Comparison of ENCODE assay signal across 1 cellular context in the genomic region with DNA sequence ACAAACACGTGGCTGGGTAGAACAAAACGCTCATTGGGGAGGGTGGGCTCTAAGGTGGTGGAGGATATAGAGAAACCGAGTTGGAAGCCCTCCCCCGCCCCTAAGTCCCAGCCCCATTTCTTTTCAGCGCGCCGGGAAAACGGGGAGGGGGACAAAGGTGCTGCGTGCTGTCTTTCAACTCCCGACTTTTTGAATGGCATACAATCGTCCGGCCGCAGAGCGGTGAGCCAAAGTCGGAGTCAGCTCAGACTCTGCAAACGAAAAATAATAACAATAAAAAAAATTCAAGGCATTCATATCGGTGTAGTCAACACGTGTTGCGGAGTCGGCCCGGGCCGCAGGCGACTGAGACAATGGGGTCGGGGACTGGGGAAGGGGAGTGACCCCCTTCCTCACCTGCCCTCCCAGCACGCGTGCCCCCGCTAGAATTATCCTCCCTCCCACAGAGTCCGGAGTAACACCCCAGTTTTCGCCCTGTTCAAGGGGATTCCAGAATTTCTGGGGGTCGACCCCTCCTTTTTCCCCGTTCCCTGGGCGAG.
A peak's percentile ranks its signal among the peaks of the same experiment; 100 is the strongest.
TF ChIP-seq lines count a peak whose summit lies in the region.

No MANE protein-coding gene starts in this region.

TF ChIP-seq in HepG2, 621 proteins besides CTCF, POLR2A, EP300 and RAD21 (continues in another document):
- TF ChIP-seq AGO1 (IDR thresholded peaks at IDR 0.05; ENCODE audit: low read depth, low read length, poor library complexity, severe bottlenecking) (no peak), EED (CRISPR knock-in tag; IDR thresholded peaks at IDR 0.05) (peak; percentile 53; the same call in 1 of the 2 replicates), ZNF781 (CRISPR knock-in tag; IDR thresholded peaks at IDR 0.05; ENCODE audit: borderline replicate concordance, not compliant biosample characterization) (peak; percentile 3), EZH2 (conservative IDR thresholded peaks at IDR 0.05; ENCODE audit: low read depth, low read length) (no peak), ZKSCAN5 (CRISPR knock-in tag; IDR thresholded peaks at IDR 0.05) (no peak), ZC3H4 (CRISPR knock-in tag; IDR thresholded peaks at IDR 0.05; ENCODE audit: borderline replicate concordance) (peak; percentile 68; the same call in 1 of the 2 replicates), HMGA1 (CRISPR knock-in tag; conservative IDR thresholded peaks at IDR 0.05) (no peak), IKZF4 (CRISPR knock-in tag; IDR thresholded peaks at IDR 0.05; ENCODE audit: borderline replicate concordance, low read depth, not compliant biosample characterization) (no peak), ZNF44 (CRISPR knock-in tag; IDR thresholded peaks at IDR 0.05) (no peak), ZFP90 (CRISPR knock-in tag; IDR thresholded peaks at IDR 0.05; ENCODE audit: borderline replicate concordance) (no peak), ZNF431 (CRISPR knock-in tag; IDR thresholded peaks at IDR 0.05; ENCODE audit: borderline replicate concordance, low read depth) (no peak; the same call in 1 of the 2 replicates), ZNF136 (CRISPR knock-in tag; IDR thresholded peaks at IDR 0.05; ENCODE audit: low read depth) (0 out of 2 replicates have a peak, but pooled peaks have one; percentile 16), ZNF224 (CRISPR knock-in tag; IDR thresholded peaks at IDR 0.05) (peak; percentile 75; the same call in 1 of the 2 replicates), REPIN1 (CRISPR knock-in tag; IDR thresholded peaks at IDR 0.05; ENCODE audit: borderline replicate concordance, low read depth) (no peak), ZNF350 (CRISPR knock-in tag; IDR thresholded peaks at IDR 0.05; ENCODE audit: borderline replicate concordance, low read depth) (no peak), ZNF263 (CRISPR knock-in tag; IDR thresholded peaks at IDR 0.05) (no peak), ELF4 (CRISPR knock-in tag; IDR thresholded peaks at IDR 0.05; ENCODE audit: borderline replicate concordance) (no peak; the same call in 1 of the 2 replicates), ZNF83 (CRISPR knock-in tag; IDR thresholded peaks at IDR 0.05; ENCODE audit: borderline replicate concordance) (no peak), PHB2 (IDR thresholded peaks at IDR 0.05; ENCODE audit: partially characterized antibody) (no peak), CREM (IDR thresholded peaks at IDR 0.05) (0 out of 2 replicates have a peak, but pooled peaks have one; percentile 31), CREM (CRISPR knock-in tag; IDR thresholded peaks at IDR 0.05) (no peak), BRD4 (CRISPR knock-in tag; IDR thresholded peaks at IDR 0.05) (no peak), PTBP1 (IDR thresholded peaks at IDR 0.05; ENCODE audit: low read depth, low read length, poor library complexity, severe bottlenecking) (peak; percentile 42), ZNF17 (CRISPR knock-in tag; IDR thresholded peaks at IDR 0.05) (peak; percentile 13; the same call in 1 of the 2 replicates), ZFP41 (CRISPR knock-in tag; IDR thresholded peaks at IDR 0.05; ENCODE audit: borderline replicate concordance) (peak; percentile 68; the same call in 1 of the 2 replicates), ZNF749 (CRISPR knock-in tag; IDR thresholded peaks at IDR 0.05; ENCODE audit: borderline replicate concordance) (no peak), ZFX (CRISPR knock-in tag; IDR thresholded peaks at IDR 0.05; ENCODE audit: low read depth) (no peak), ZNF296 (CRISPR knock-in tag; conservative IDR thresholded peaks at IDR 0.05) (no peak), NPAS2 (CRISPR knock-in tag; IDR thresholded peaks at IDR 0.05; ENCODE audit: borderline replicate concordance) (0 out of 2 replicates have a peak, but pooled peaks have one; percentile 64), ZNF660 (CRISPR knock-in tag; IDR thresholded peaks at IDR 0.05; ENCODE audit: borderline replicate concordance, low read depth) (no peak), ZNF12 (CRISPR knock-in tag; IDR thresholded peaks at IDR 0.05) (no peak), AHR (CRISPR knock-in tag; IDR thresholded peaks at IDR 0.05) (no peak), ZBTB7A (CRISPR knock-in tag; IDR thresholded peaks at IDR 0.05) (no peak), SETDB1 (CRISPR knock-in tag; IDR thresholded peaks at IDR 0.05; ENCODE audit: borderline replicate concordance) (no peak), ZNF225 (CRISPR knock-in tag; IDR thresholded peaks at IDR 0.05) (0 out of 2 replicates have a peak, but pooled peaks have one; percentile 27), MBD4 (IDR thresholded peaks at IDR 0.05; ENCODE audit: borderline replicate concordance, low read length) (no peak), MED8 (CRISPR knock-in tag; IDR thresholded peaks at IDR 0.05; ENCODE audit: insufficient replicate concordance) (no peak), SMAD3 (CRISPR knock-in tag; IDR thresholded peaks at IDR 0.05) (no peak), KDM6A (CRISPR knock-in tag; IDR thresholded peaks at IDR 0.05; ENCODE audit: low read depth) (no peak), U2AF1 (optimal IDR thresholded peaks at IDR 0.05; ENCODE audit: low read depth, low read length) (peak; percentile 19)
- TF ChIP-seq, protein P1, sequence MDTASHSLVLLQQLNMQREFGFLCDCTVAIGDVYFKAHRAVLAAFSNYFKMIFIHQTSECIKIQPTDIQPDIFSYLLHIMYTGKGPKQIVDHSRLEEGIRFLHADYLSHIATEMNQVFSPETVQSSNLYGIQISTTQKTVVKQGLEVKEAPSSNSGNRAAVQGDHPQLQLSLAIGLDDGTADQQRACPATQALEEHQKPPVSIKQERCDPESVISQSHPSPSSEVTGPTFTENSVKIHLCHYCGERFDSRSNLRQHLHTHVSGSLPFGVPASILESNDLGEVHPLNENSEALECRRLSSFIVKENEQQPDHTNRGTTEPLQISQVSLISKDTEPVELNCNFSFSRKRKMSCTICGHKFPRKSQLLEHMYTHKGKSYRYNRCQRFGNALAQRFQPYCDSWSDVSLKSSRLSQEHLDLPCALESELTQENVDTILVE (CRISPR knock-in tag; IDR thresholded peaks at IDR 0.05): no peak
- TF ChIP-seq, protein P2, sequence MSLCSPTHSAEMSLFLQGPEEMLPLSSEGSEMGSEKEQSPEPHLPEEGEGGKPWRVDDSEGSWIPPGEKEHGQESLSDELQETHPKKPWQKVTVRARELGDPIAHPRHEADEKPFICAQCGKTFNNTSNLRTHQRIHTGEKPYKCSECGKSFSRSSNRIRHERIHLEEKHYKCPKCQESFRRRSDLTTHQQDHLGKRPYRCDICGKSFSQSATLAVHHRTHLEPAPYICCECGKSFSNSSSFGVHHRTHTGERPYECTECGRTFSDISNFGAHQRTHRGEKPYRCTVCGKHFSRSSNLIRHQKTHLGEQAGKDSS (CRISPR knock-in tag; IDR thresholded peaks at IDR 0.05; ENCODE audit: borderline replicate concordance, low read depth): no peak
- TF ChIP-seq, protein P3, sequence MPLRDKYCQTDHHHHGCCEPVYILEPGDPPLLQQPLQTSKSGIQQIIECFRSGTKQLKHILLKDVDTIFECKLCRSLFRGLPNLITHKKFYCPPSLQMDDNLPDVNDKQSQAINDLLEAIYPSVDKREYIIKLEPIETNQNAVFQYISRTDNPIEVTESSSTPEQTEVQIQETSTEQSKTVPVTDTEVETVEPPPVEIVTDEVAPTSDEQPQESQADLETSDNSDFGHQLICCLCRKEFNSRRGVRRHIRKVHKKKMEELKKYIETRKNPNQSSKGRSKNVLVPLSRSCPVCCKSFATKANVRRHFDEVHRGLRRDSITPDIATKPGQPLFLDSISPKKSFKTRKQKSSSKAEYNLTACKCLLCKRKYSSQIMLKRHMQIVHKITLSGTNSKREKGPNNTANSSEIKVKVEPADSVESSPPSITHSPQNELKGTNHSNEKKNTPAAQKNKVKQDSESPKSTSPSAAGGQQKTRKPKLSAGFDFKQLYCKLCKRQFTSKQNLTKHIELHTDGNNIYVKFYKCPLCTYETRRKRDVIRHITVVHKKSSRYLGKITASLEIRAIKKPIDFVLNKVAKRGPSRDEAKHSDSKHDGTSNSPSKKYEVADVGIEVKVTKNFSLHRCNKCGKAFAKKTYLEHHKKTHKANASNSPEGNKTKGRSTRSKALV (CRISPR knock-in tag; IDR thresholded peaks at IDR 0.05): no peak
- TF ChIP-seq, protein P4, sequence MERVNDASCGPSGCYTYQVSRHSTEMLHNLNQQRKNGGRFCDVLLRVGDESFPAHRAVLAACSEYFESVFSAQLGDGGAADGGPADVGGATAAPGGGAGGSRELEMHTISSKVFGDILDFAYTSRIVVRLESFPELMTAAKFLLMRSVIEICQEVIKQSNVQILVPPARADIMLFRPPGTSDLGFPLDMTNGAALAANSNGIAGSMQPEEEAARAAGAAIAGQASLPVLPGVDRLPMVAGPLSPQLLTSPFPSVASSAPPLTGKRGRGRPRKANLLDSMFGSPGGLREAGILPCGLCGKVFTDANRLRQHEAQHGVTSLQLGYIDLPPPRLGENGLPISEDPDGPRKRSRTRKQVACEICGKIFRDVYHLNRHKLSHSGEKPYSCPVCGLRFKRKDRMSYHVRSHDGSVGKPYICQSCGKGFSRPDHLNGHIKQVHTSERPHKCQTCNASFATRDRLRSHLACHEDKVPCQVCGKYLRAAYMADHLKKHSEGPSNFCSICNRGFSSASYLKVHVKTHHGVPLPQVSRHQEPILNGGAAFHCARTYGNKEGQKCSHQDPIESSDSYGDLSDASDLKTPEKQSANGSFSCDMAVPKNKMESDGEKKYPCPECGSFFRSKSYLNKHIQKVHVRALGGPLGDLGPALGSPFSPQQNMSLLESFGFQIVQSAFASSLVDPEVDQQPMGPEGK (CRISPR knock-in tag; IDR thresholded peaks at IDR 0.05): peak; percentile 72
- TF ChIP-seq, protein P5, sequence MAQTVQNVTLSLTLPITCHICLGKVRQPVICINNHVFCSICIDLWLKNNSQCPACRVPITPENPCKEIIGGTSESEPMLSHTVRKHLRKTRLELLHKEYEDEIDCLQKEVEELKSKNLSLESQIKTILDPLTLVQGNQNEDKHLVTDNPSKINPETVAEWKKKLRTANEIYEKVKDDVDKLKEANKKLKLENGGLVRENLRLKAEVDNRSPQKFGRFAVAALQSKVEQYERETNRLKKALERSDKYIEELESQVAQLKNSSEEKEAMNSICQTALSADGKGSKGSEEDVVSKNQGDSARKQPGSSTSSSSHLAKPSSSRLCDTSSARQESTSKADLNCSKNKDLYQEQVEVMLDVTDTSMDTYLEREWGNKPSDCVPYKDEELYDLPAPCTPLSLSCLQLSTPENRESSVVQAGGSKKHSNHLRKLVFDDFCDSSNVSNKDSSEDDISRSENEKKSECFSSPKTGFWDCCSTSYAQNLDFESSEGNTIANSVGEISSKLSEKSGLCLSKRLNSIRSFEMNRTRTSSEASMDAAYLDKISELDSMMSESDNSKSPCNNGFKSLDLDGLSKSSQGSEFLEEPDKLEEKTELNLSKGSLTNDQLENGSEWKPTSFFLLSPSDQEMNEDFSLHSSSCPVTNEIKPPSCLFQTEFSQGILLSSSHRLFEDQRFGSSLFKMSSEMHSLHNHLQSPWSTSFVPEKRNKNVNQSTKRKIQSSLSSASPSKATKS (CRISPR knock-in tag; IDR thresholded peaks at IDR 0.05): 0 out of 2 replicates have a peak, but pooled peaks have one; percentile 16
- TF ChIP-seq, protein P6, sequence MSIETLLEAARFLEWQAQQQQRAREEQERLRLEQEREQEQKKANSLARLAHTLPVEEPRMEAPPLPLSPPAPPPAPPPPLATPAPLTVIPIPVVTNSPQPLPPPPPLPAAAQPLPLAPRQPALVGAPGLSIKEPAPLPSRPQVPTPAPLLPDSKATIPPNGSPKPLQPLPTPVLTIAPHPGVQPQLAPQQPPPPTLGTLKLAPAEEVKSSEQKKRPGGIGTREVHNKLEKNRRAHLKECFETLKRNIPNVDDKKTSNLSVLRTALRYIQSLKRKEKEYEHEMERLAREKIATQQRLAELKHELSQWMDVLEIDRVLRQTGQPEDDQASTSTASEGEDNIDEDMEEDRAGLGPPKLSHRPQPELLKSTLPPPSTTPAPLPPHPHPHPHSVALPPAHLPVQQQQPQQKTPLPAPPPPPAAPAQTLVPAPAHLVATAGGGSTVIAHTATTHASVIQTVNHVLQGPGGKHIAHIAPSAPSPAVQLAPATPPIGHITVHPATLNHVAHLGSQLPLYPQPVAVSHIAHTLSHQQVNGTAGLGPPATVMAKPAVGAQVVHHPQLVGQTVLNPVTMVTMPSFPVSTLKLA (IDR thresholded peaks at IDR 0.05): 0 out of 2 replicates have a peak, but pooled peaks have one; percentile 1
- TF ChIP-seq, protein P7, sequence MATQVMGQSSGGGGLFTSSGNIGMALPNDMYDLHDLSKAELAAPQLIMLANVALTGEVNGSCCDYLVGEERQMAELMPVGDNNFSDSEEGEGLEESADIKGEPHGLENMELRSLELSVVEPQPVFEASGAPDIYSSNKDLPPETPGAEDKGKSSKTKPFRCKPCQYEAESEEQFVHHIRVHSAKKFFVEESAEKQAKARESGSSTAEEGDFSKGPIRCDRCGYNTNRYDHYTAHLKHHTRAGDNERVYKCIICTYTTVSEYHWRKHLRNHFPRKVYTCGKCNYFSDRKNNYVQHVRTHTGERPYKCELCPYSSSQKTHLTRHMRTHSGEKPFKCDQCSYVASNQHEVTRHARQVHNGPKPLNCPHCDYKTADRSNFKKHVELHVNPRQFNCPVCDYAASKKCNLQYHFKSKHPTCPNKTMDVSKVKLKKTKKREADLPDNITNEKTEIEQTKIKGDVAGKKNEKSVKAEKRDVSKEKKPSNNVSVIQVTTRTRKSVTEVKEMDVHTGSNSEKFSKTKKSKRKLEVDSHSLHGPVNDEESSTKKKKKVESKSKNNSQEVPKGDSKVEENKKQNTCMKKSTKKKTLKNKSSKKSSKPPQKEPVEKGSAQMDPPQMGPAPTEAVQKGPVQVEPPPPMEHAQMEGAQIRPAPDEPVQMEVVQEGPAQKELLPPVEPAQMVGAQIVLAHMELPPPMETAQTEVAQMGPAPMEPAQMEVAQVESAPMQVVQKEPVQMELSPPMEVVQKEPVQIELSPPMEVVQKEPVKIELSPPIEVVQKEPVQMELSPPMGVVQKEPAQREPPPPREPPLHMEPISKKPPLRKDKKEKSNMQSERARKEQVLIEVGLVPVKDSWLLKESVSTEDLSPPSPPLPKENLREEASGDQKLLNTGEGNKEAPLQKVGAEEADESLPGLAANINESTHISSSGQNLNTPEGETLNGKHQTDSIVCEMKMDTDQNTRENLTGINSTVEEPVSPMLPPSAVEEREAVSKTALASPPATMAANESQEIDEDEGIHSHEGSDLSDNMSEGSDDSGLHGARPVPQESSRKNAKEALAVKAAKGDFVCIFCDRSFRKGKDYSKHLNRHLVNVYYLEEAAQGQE (IDR thresholded peaks at IDR 0.05; ENCODE audit: borderline replicate concordance in 1 of 2, low read depth in 1 of 2, low read length in 2 of 2): peak in 1 of 2 experiments; percentile 5; a peak in 1 of 4 replicates
- TF ChIP-seq, protein P8, sequence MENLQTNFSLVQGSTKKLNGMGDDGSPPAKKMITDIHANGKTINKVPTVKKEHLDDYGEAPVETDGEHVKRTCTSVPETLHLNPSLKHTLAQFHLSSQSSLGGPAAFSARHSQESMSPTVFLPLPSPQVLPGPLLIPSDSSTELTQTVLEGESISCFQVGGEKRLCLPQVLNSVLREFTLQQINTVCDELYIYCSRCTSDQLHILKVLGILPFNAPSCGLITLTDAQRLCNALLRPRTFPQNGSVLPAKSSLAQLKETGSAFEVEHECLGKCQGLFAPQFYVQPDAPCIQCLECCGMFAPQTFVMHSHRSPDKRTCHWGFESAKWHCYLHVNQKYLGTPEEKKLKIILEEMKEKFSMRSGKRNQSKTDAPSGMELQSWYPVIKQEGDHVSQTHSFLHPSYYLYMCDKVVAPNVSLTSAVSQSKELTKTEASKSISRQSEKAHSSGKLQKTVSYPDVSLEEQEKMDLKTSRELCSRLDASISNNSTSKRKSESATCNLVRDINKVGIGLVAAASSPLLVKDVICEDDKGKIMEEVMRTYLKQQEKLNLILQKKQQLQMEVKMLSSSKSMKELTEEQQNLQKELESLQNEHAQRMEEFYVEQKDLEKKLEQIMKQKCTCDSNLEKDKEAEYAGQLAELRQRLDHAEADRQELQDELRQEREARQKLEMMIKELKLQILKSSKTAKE (CRISPR knock-in tag; IDR thresholded peaks at IDR 0.05; ENCODE audit: borderline replicate concordance): no peak
